In the genomic region with DNA sequence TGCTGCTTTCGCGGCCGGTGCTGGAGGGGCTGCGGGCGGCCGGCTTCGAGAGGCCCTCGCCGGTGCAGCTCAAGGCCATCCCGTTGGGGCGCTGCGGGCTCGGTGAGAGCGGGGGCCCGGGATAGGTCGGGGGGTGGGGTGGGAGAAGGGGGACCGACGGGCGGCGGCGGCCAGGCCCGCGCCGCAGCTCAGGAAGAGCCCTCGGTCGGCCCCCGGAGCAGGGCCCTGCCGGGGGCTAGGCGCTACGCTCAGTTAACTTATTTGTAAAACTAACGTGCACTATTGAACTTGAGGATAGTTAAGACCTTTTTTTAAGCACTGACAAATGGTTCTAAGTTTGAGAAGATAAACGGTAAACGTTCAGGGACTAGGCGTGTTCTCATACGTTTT, we compare ENCODE assay signal across 8 cellular contexts. TPM values are rescaled to one million over a fixed set of nuclear protein-coding genes. Genes with fewer than 3 reads are reported as not detected.
DNase-seq lines count a peak whose midpoint lies in the region; ATAC-seq lines count a peak whose summit lies in the region.

No MANE protein-coding gene starts in this region.

- peak overlapping the region; percentile 90 for H3K27ac Mint-ChIP-seq in activated T-helper 17 cell treated with anti-CD3 and anti-CD28 coated beads, Interleukin-2, amount 50 U/mL, for 72 hours

- no peaks in the 10 kb centered on the region for H3K9me3 Mint-ChIP-seq in activated T-helper 17 cell treated with anti-CD3 and anti-CD28 coated beads, Interleukin-2, amount 50 U/mL, for 72 hours

- H3K4me1 Mint-ChIP-seq in activated T-helper 17 cell treated with anti-CD3 and anti-CD28 coated beads, Interleukin-2, amount 50 U/mL, for 72 hours: peaks cover 29% of the 10 kb centered on the region

- peak overlapping the region; percentile 95 for H3K27ac ChIP-seq in stomach smooth muscle (ENCODE audit: low read length)

- peaks cover 10% of the 10 kb centered on the region for H3K36me3 ChIP-seq in iPS-15b (ENCODE audit: control insufficient read depth, insufficient read depth, low read length)
- peaks cover 0 to 5% of the 10 kb centered on the region in 2 donors for H3K36me3 ChIP-seq in stomach smooth muscle (ENCODE audit: control insufficient read depth in 2 of 2, insufficient read depth in 2 of 2, low read length in 2 of 2)

- H3K9ac ChIP-seq in iPS-15b (ENCODE audit: low read depth, low read length) (peak overlapping the region; percentile 80), stomach smooth muscle (ENCODE audit: low read length in 2 of 2) (peak overlapping the region; percentile 79 to 95)

- peak overlapping the region; percentile 80 for H3K4me3 ChIP-seq in GM08714 (ENCODE audit: low read length)
- H3K4me3 ChIP-seq in iPS-15b (ENCODE audit: low read depth, low read length): peak overlapping the region; percentile 72
- H3K4me3 ChIP-seq in stomach smooth muscle (ENCODE audit: low read length in 2 of 2): peak overlapping the region; percentile 72 to 97

- H3K4me1 ChIP-seq in iPS-15b (ENCODE audit: control insufficient read depth, insufficient read depth, low read length) (peaks cover 4% of the 10 kb centered on the region), stomach smooth muscle (ENCODE audit: control insufficient read depth, insufficient read depth, low read length) (peaks cover 27% of the 10 kb centered on the region)

- no peaks in the 10 kb centered on the region for H3K27me3 Mint-ChIP-seq in activated T-helper 17 cell treated with anti-CD3 and anti-CD28 coated beads, Interleukin-2, amount 50 U/mL, for 72 hours

- H3K36me3 Mint-ChIP-seq in activated T-helper 17 cell treated with anti-CD3 and anti-CD28 coated beads, Interleukin-2, amount 50 U/mL, for 72 hours (ENCODE audit: low read depth): peaks cover 49% of the 10 kb centered on the region

- ATAC-seq in HG02981 (IDR thresholded peaks at IDR 0.05; ENCODE audit: unreplicated experiment): peak; percentile 4
- ATAC-seq in activated T-helper 17 cell treated with anti-CD3 and anti-CD28 coated beads, Interleukin-2, amount 50 U/mL, for 72 hours (replicated peaks): peak; percentile 25

- peak overlapping the region; percentile 89 for H3K4me3 Mint-ChIP-seq in activated T-helper 17 cell treated with anti-CD3 and anti-CD28 coated beads, Interleukin-2, amount 50 U/mL, for 72 hours

- no peaks in the 10 kb centered on the region for H3K27me3 ChIP-seq in iPS-15b (ENCODE audit: control insufficient read depth, insufficient read depth, low read length)
- H3K27me3 ChIP-seq in stomach smooth muscle (ENCODE audit: control insufficient read depth in 1 of 2, insufficient read depth in 2 of 2, low read length in 2 of 2): no peaks in the 10 kb centered on the region

- no peak for DNase-seq in NCI-H2171 treated with DMSO at 0.1 percent for 48 hours (lab: John Stamatoyannopoulos, UW)
- no peak for DNase-seq in NCI-H2107 (lab: John Stamatoyannopoulos, UW)
- no peak for DNase-seq in kidney glomerular epithelial cell (lab: John Stamatoyannopoulos, UW)

- no peaks in the 10 kb centered on the region for H3K9me3 ChIP-seq in iPS-15b (ENCODE audit: control insufficient read depth, insufficient read depth, low read length)
- no peaks in the 10 kb centered on the region for H3K9me3 ChIP-seq in stomach smooth muscle (ENCODE audit: control insufficient read depth in 2 of 2, low read length in 2 of 2)

RNA-seq across cellular contexts. Expression of a gene that starts 0.4 kb away (rescaled TPM):
- total RNA-seq in activated T-helper 17 cell treated with anti-CD3 and anti-CD28 coated beads, Interleukin-2, amount 50 U/mL, for 72 hours: 10 to 100 TPM in 1 of 2 donors, 1 to 10 TPM in 1; 9.0 to 22.5 TPM

RNA-seq across cellular contexts. Expression of a gene that starts 16.9 kb away (rescaled TPM):
- total RNA-seq in activated T-helper 17 cell treated with anti-CD3 and anti-CD28 coated beads, Interleukin-2, amount 50 U/mL, for 72 hours: 1 to 10 TPM; 2.0 to 3.8 TPM
